In genomic region chr5:56056875-56057274, GRCh38 we compare ENCODE assay signal across 13 cellular contexts.
DNase-seq lines count a peak whose midpoint lies in the region; ATAC-seq and TF ChIP-seq lines count a peak whose summit lies in the region.
"Had no signal": no experiment of that assay in that cellular context is flagged by ENCODE, and none has a peak within 500 bp of the region (broad histone marks: within the 10 kb centered on the region; RNA-seq: fewer than 3 reads in every experiment).

No MANE protein-coding gene starts in this region.

- H3K27me3 ChIP-seq in foreskin keratinocyte (peaks cover 58% of the 10 kb centered on the region), spleen (replicated peaks in 1 of 7) (no peaks in the 10 kb centered on the region)
- H3K27me3 ChIP-seq: upper lobe of right lung had no signal

- intact Hi-C loops in spleen (cut with DNase I; ENCODE audit: low total_unique reads): no loop called here

- TF ChIP-seq CTCF in VCaP (conservative IDR thresholded peaks at IDR 0.05) (no peak), foreskin keratinocyte (conservative IDR thresholded peaks at IDR 0.05) (no peak), spleen (IDR thresholded peaks at IDR 0.05 in 8 of 11, conservative IDR thresholded peaks at IDR 0.05 in 3 of 11) (no peak)

- ATAC-seq in GM18499 (IDR thresholded peaks at IDR 0.05; ENCODE audit: insufficient read depth, unreplicated experiment): peak; percentile 71
- ATAC-seq in GM19455 (IDR thresholded peaks at IDR 0.05; ENCODE audit: unreplicated experiment): peak; percentile 73
- ATAC-seq in HG02973 (IDR thresholded peaks at IDR 0.05; ENCODE audit: unreplicated experiment): peak; percentile 74
- no peak for ATAC-seq in foreskin keratinocyte
- ATAC-seq: activated CD8-positive, alpha-beta memory T cell treated with anti-CD3 and anti-CD28 coated beads, Interleukin-2, amount 10 ng/mL, durations not matched to agents 7 days and 5 days; left cardiac atrium; upper lobe of right lung had no signal

- no peaks in the 10 kb centered on the region for H3K36me3 ChIP-seq in spleen
- H3K36me3 ChIP-seq: prostate gland, upper lobe of right lung had no signal

- DNase-seq in RPMI8226 (no peak), foreskin keratinocyte (no peak), spleen (no peak), NCI-H2081 (lab: John Stamatoyannopoulos, UW) (no peak)
- DNase-seq: activated CD8-positive, alpha-beta memory T cell treated with anti-CD3 and anti-CD28 coated beads, Interleukin-2, amount 10 ng/mL, durations not matched to agents 7 days and 5 days; left cardiac atrium; NCI-H524; upper lobe of right lung had no signal

- no peak for TF ChIP-seq POLR2A in spleen (IDR thresholded peaks at IDR 0.05)

- H3K27ac ChIP-seq in VCaP (peak overlapping the region; percentile 77), foreskin keratinocyte (no peak overlapping the region), spleen (peak overlapping the region in 1 of 8 donors; percentile 66)
- H3K27ac ChIP-seq: prostate gland, upper lobe of right lung had no signal

- peaks cover 0 to 14% (median 11%) of the 10 kb centered on the region in 8 donors for H3K9me3 ChIP-seq in spleen
- H3K9me3 ChIP-seq: prostate gland, upper lobe of right lung had no signal

- H3K4me1 ChIP-seq in foreskin keratinocyte: peaks cover 3% of the 10 kb centered on the region
- H3K4me1 ChIP-seq in spleen: peaks cover 3 to 51% (median 15%) of the 10 kb centered on the region in 6 donors

- WGBS in spleen, 5 donors: 70 to 91% (median 79%) methylated on average over 2 of the region's 2 CpGs

- H3K4me3 ChIP-seq in spleen: no peak overlapping the region
- H3K4me3 ChIP-seq: prostate gland, upper lobe of right lung had no signal
